ENCODE assay signal across 1 cellular context in the genomic region with DNA sequence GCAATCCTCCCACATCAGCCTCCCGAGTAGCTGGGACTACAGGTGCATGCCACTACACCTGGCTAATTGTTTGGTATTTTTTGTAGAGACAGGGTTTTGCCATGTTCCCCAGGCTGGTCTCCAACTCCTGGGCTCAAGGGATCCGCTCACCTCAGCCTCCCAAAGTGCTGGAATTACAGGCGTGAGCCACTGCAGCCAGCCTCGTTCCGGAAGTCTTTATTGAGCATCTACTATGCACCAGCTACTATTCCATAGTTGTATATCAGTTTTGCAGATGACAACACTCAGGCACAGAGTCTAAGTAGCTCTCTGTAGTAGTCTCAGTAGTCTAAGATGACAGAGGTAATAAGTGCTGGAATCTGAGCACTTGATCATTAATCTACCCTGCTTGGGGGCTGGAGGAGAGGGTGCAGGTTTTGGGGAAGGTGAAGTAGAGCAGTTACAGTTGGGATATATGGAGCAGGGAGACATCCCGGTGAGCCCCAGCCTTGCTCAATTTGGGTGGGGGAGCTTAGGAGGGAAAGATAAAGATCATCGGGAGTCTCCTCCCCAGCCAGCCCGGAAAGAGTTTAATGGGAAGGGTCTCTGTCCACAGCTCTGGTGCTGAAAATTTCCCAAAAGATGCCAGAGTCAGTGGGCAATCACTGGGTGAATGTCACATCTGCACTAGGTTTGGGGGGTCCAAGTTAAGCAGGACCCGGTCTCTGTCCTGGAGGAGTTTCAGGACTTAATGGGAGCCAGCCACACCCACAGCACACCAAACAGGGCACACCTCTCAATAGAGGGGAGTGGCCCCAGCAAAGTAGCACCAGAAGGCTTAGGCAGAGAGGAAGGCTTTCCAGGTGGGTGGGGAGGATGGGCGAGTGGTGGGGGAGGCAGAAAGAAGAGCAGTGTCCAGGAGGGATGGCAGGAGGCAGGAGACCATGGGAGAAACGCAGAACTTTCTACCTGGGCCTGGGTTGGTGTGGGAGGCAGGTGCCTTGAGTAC.
TF ChIP-seq lines count a peak whose summit lies in the region.

No MANE protein-coding gene starts in this region.

TF ChIP-seq in H1, 55 proteins besides CTCF, POLR2A, EP300 and RAD21:
- TF ChIP-seq PHF8 (conservative IDR thresholded peaks at IDR 0.05; ENCODE audit: low read depth, low read length) (no peak), POLR2AphosphoS5 (IDR thresholded peaks at IDR 0.05; ENCODE audit: low read depth, low read length) (no peak), CHD1 (IDR thresholded peaks at IDR 0.05; ENCODE audit: low read depth, low read length) (no peak), CTBP2 (IDR thresholded peaks at IDR 0.05; ENCODE audit: borderline replicate concordance, insufficient read depth, insufficient read length, low read length) (no peak), ASH2L (IDR thresholded peaks at IDR 0.05; ENCODE audit: low read length) (no peak), KDM1A (IDR thresholded peaks at IDR 0.05; ENCODE audit: borderline replicate concordance, low read length) (no peak), JUN (IDR thresholded peaks at IDR 0.05; ENCODE audit: low read depth, low read length) (no peak), POU5F1 (IDR thresholded peaks at IDR 0.05; ENCODE audit: low read depth, low read length) (no peak), RNF2 (IDR thresholded peaks at IDR 0.05; ENCODE audit: borderline replicate concordance, low read depth, low read length, missing control alignments, poor library complexity, severe bottlenecking) (no peak), SAP30 (IDR thresholded peaks at IDR 0.05; ENCODE audit: insufficient read depth, insufficient replicate concordance, low read length) (no peak), MAFK (IDR thresholded peaks at IDR 0.05; ENCODE audit: low read depth, low read length) (no peak), E2F6 (IDR thresholded peaks at IDR 0.05) (no peak), SP2 (IDR thresholded peaks at IDR 0.05; ENCODE audit: low read length) (no peak), EGR1 (IDR thresholded peaks at IDR 0.05; ENCODE audit: borderline replicate concordance, low read depth, low read length) (no peak), CEBPB (IDR thresholded peaks at IDR 0.05; ENCODE audit: low read depth, low read length) (no peak)
TF ChIP-seq in H1: peak in this region for 0.
